In the genomic region with DNA sequence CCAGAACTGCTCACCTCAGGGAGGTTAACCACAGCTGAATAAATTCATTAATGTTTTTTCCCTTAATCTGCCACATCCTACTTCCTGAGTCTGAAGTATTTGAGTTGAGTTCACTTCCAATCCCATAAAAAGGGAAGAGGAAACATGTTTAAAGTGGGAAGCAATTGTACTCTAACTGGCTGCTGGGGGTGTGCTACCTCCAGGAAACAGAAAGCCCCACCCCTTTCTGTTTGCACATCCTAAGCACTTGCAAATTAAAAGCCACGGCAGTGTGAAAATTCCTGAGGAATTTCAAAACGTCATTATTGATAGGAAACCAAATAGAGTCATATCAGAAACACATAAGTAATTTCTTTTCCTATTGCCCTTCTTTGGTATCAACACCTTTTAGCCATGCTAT, we compare ENCODE assay signal across 21 cellular contexts.
"Had no signal": no experiment of that assay in that cellular context is flagged by ENCODE, and none has a peak within 500 bp of the region (broad histone marks: within the 10 kb centered on the region; RNA-seq: fewer than 3 reads in every experiment).

No MANE protein-coding gene starts in this region.

- H3K4me3 Mint-ChIP-seq: activated CD4-positive, alpha-beta memory T cell treated with anti-CD3 and anti-CD28 coated beads, Interleukin-2, amount 10 ng/mL, durations not matched to agents 7 days and 5 days; activated CD4-positive, alpha-beta T cell treated with anti-CD3 and anti-CD28 coated beads, Interleukin-2, amount 10 ng/mL, durations not matched to agents 7 days and 5 days; activated naive CD4-positive, alpha-beta T cell treated with anti-CD3 and anti-CD28 coated beads, Interleukin-2, amount 10 ng/mL, durations not matched to agents 7 days and 5 days; activated naive CD8-positive, alpha-beta T cell treated with anti-CD3 and anti-CD28 coated beads for 36 hours; activated T-helper 17 cell treated with anti-CD3 and anti-CD28 coated beads, Interleukin-2, amount 50 U/mL, for 72 hours; T-cell had no signal

- H3K4me3 ChIP-seq: SK-N-MC had no signal

- H3K4me1 Mint-ChIP-seq: activated CD4-positive, alpha-beta memory T cell treated with anti-CD3 and anti-CD28 coated beads, Interleukin-2, amount 10 ng/mL, durations not matched to agents 7 days and 5 days; activated CD4-positive, alpha-beta T cell treated with anti-CD3 and anti-CD28 coated beads, Interleukin-2, amount 10 ng/mL, durations not matched to agents 7 days and 5 days; activated naive CD4-positive, alpha-beta T cell treated with anti-CD3 and anti-CD28 coated beads, Interleukin-2, amount 10 ng/mL, durations not matched to agents 7 days and 5 days; activated T-helper 17 cell treated with anti-CD3 and anti-CD28 coated beads, Interleukin-2, amount 50 U/mL, for 72 hours; T-cell had no signal

- DNase-seq: activated CD4-positive, alpha-beta memory T cell treated with anti-CD3 and anti-CD28 coated beads, Interleukin-2, amount 10 ng/mL, durations not matched to agents 7 days and 5 days; activated CD4-positive, alpha-beta T cell treated with anti-CD3 and anti-CD28 coated beads, Interleukin-2, amount 10 ng/mL, durations not matched to agents 7 days and 5 days; activated CD4-positive, CD25-positive, alpha-beta regulatory T cell; activated gamma-delta T cell; activated naive CD4-positive, alpha-beta T cell treated with anti-CD3 and anti-CD28 coated beads, Interleukin-2, amount 10 ng/mL, durations not matched to agents 7 days and 5 days; activated naive CD8-positive, alpha-beta T cell treated with anti-CD3 and anti-CD28 coated beads for 36 hours; activated T-cell treated with anti-CD3 and anti-CD28 coated beads for 4 hours; activated T-cell treated with anti-CD3 and anti-CD28 coated beads, Interleukin-2, amount 50 U/mL, for 48 hours; caudate nucleus; NCI-H1092; NCI-H1417; NCI-H1930; NCI-H2107; NCI-H2171 treated with DMSO at 0.1 percent for 48 hours; NCI-H226; NCI-H510A; T-cell; T-helper 2 cell; T1000 had no signal

- ATAC-seq: activated T-helper 17 cell treated with anti-CD3 and anti-CD28 coated beads, Interleukin-2, amount 50 U/mL, for 72 hours; T-cell had no signal

- H3K27ac Mint-ChIP-seq: activated CD4-positive, alpha-beta memory T cell treated with anti-CD3 and anti-CD28 coated beads, Interleukin-2, amount 10 ng/mL, durations not matched to agents 7 days and 5 days; activated CD4-positive, alpha-beta T cell treated with anti-CD3 and anti-CD28 coated beads, Interleukin-2, amount 10 ng/mL, durations not matched to agents 7 days and 5 days; activated naive CD4-positive, alpha-beta T cell treated with anti-CD3 and anti-CD28 coated beads, Interleukin-2, amount 10 ng/mL, durations not matched to agents 7 days and 5 days; activated naive CD8-positive, alpha-beta T cell treated with anti-CD3 and anti-CD28 coated beads for 36 hours; activated T-helper 17 cell treated with anti-CD3 and anti-CD28 coated beads, Interleukin-2, amount 50 U/mL, for 72 hours; T-cell had no signal

- H3K9me3 Mint-ChIP-seq: activated CD4-positive, alpha-beta memory T cell treated with anti-CD3 and anti-CD28 coated beads, Interleukin-2, amount 10 ng/mL, durations not matched to agents 7 days and 5 days; activated CD4-positive, alpha-beta T cell treated with anti-CD3 and anti-CD28 coated beads, Interleukin-2, amount 10 ng/mL, durations not matched to agents 7 days and 5 days; activated naive CD4-positive, alpha-beta T cell treated with anti-CD3 and anti-CD28 coated beads, Interleukin-2, amount 10 ng/mL, durations not matched to agents 7 days and 5 days; activated naive CD8-positive, alpha-beta T cell treated with anti-CD3 and anti-CD28 coated beads for 36 hours; activated T-helper 17 cell treated with anti-CD3 and anti-CD28 coated beads, Interleukin-2, amount 50 U/mL, for 72 hours; T-cell had no signal

- H3K36me3 Mint-ChIP-seq: activated naive CD4-positive, alpha-beta T cell treated with anti-CD3 and anti-CD28 coated beads, Interleukin-2, amount 10 ng/mL, durations not matched to agents 7 days and 5 days; activated naive CD8-positive, alpha-beta T cell treated with anti-CD3 and anti-CD28 coated beads for 36 hours; T-cell had no signal
